9 cellular contexts compared by ENCODE assay signal in genomic region chr13:100675660-100676129, GRCh38. TPM values are rescaled to one million over a fixed set of nuclear protein-coding genes. Genes with fewer than 3 reads are reported as not detected.
A peak's percentile ranks its signal among the peaks of the same experiment; 100 is the strongest.
DNase-seq lines count a peak whose midpoint lies in the region; ATAC-seq, FAIRE-seq and TF ChIP-seq lines count a peak whose summit lies in the region.
"Had no signal": no experiment of that assay in that cellular context is flagged by ENCODE, and none has a peak within 500 bp of the region (broad histone marks: within the 10 kb centered on the region; RNA-seq: fewer than 3 reads in every experiment).

No MANE protein-coding gene starts in this region.

- TF ChIP-seq CTCF in WTC11 (IDR thresholded peaks at IDR 0.05): no peak
- no peak for TF ChIP-seq CTCF in fibroblast of villous mesenchyme (IDR thresholded peaks at IDR 0.05; ENCODE audit: insufficient read depth, low read depth, low read length)

- no peaks in the 10 kb centered on the region for H3K36me3 Mint-ChIP-seq in WTC11

- H3K4me3 ChIP-seq in fibroblast of villous mesenchyme (ENCODE audit: low read depth, low read length) (peak overlapping the region; percentile 85), skeletal muscle tissue (ENCODE audit: low read length in 3 of 3) (peak overlapping the region; percentile 83 to 88 (median 88))

- peaks cover 7% of the 10 kb centered on the region for H3K27me3 Mint-ChIP-seq in WTC11 (ENCODE audit: low read depth)

- peak overlapping the region; percentile 55 for H3K27ac ChIP-seq in skeletal muscle tissue (ENCODE audit: low read depth, low read length)

- no peak for DNase-seq in GM12891 (ENCODE audit: insufficient read length, low spot score)
- no peak for DNase-seq in WTC11 (ENCODE audit: low spot score)
- no peak for DNase-seq in fibroblast of villous mesenchyme (ENCODE audit: low read depth)
- no peak for DNase-seq in foreskin melanocyte
- no peak for DNase-seq in COLO668 (lab: John Stamatoyannopoulos, UW; ENCODE audit: unreplicated experiment)
- DNase-seq in frontal cortex (ENCODE audit: low spot score in 2 of 2): no peak

- H3K27me3 ChIP-seq in skeletal muscle tissue (ENCODE audit: control insufficient read depth in 3 of 3, insufficient read depth in 3 of 3, low read length in 3 of 3): no peaks in the 10 kb centered on the region
- H3K27me3 ChIP-seq: adrenal gland had no signal

- H3K9me3 ChIP-seq in skeletal muscle tissue (ENCODE audit: control insufficient read depth in 3 of 3, low read length in 3 of 3): no peaks in the 10 kb centered on the region
- H3K9me3 ChIP-seq: adrenal gland had no signal

- ATAC-seq in WTC11: no peak
- no peak for ATAC-seq in GM19351 (IDR thresholded peaks at IDR 0.05; ENCODE audit: unreplicated experiment)

- CTCF ChIA-PET in WTC11 (lab: Charles Lee): no interaction called here

- H3K4me1 ChIP-seq in skeletal muscle tissue (ENCODE audit: control insufficient read depth in 3 of 3, insufficient read depth in 3 of 3, low read length in 3 of 3): peaks cover 8 to 15% (median 13%) of the 10 kb centered on the region in 3 donors

- no peak overlapping the region for H3K27ac Mint-ChIP-seq in WTC11

- FAIRE-seq in GM12891 (lab: Jason Lieb, UNC) (peak; percentile 86), frontal cortex (lab: Jason Lieb, UNC) (no peak)

- H3K4me1 Mint-ChIP-seq in WTC11: peaks cover 29% of the 10 kb centered on the region

- no peaks in the 10 kb centered on the region for H3K9me3 Mint-ChIP-seq in WTC11

- no peaks in the 10 kb centered on the region for H3K36me3 ChIP-seq in skeletal muscle tissue (ENCODE audit: control insufficient read depth in 3 of 3, insufficient read depth in 3 of 3, low read length in 3 of 3)
- H3K36me3 ChIP-seq: adrenal gland had no signal

- peak overlapping the region; percentile 61 to 79 (median 78) for H3K9ac ChIP-seq in skeletal muscle tissue (ENCODE audit: low read depth in 1 of 3, low read length in 3 of 3)

- peak overlapping the region; percentile 75 for H3K4me3 Mint-ChIP-seq in WTC11

- POLR2A ChIA-PET in WTC11 (lab: Charles Lee): no interaction called here

- no peak for TF ChIP-seq POLR2A in GM12891 (IDR thresholded peaks at IDR 0.05; ENCODE audit: low read depth, low read length)

TF ChIP-seq in GM12891, 5 proteins besides CTCF, POLR2A, EP300 and RAD21:
- TF ChIP-seq TAF1 (IDR thresholded peaks at IDR 0.05; ENCODE audit: low read depth, low read length): no peak
- no peak for TF ChIP-seq SPI1 (IDR thresholded peaks at IDR 0.05; ENCODE audit: low read depth, low read length)
- no peak for TF ChIP-seq POLR2AphosphoS5 (IDR thresholded peaks at IDR 0.05; ENCODE audit: low read depth, low read length)
- TF ChIP-seq POU2F2 (IDR thresholded peaks at IDR 0.05; ENCODE audit: low read depth, low read length): no peak
- no peak for TF ChIP-seq PAX5 (IDR thresholded peaks at IDR 0.05; ENCODE audit: insufficient read depth, low read length, severe bottlenecking)
TF ChIP-seq in GM12891: peak in this region for 0.

TF ChIP-seq in WTC11, 78 proteins besides CTCF, POLR2A, EP300 and RAD21 (continues in another document):
- TF ChIP-seq SP1 (CRISPR knock-in tag; conservative IDR thresholded peaks at IDR 0.05) (no peak), ERG (CRISPR knock-in tag; IDR thresholded peaks at IDR 0.05) (no peak), FOXP1 (CRISPR knock-in tag; IDR thresholded peaks at IDR 0.05; ENCODE audit: borderline replicate concordance) (no peak), FOXK1 (CRISPR knock-in tag; IDR thresholded peaks at IDR 0.05) (no peak), ZSCAN18 (CRISPR knock-in tag; IDR thresholded peaks at IDR 0.05) (no peak), ARID4B (CRISPR knock-in tag; IDR thresholded peaks at IDR 0.05; ENCODE audit: borderline replicate concordance) (no peak), ZNF396 (CRISPR knock-in tag; IDR thresholded peaks at IDR 0.05; ENCODE audit: borderline replicate concordance) (no peak), ZNF425 (CRISPR knock-in tag; conservative IDR thresholded peaks at IDR 0.05) (no peak), ETV6 (CRISPR knock-in tag; IDR thresholded peaks at IDR 0.05) (no peak), GRHL2 (CRISPR knock-in tag; IDR thresholded peaks at IDR 0.05; ENCODE audit: insufficient replicate concordance, severe bottlenecking) (no peak), GTF2I (CRISPR knock-in tag; conservative IDR thresholded peaks at IDR 0.05) (no peak)

RNA-seq across cellular contexts. Expression of gene TMTC4, which starts 1.1 kb away (rescaled TPM):
- polyA plus RNA-seq in GM12891 (2012; ENCODE audit: low read depth, missing spikeins): 4.3 TPM
- 45.5 to 49.6 TPM (median 47.8 TPM) in 3 replicates for total RNA-seq in WTC11 (2021)
- total RNA-seq in fibroblast of villous mesenchyme: 11.7 and 12.9 TPM in 2 replicates
- total RNA-seq in skeletal muscle tissue: 22.4 TPM
- total RNA-seq in frontal cortex: 73.0 TPM
